ENCODE assay signal across 8 cellular contexts in genomic region chr13:30617315-30618185, GRCh38.
DNase-seq lines count a peak whose midpoint lies in the region; ATAC-seq and TF ChIP-seq lines count a peak whose summit lies in the region.

Gene USPL1, plus strand, starts transcription at chr13:30617920. Its CDS starts 3,221 bp downstream, at chr13:30621141.

- no peak for TF ChIP-seq CTCF in AG09309 (IDR thresholded peaks at IDR 0.05; ENCODE audit: control insufficient read depth, insufficient read depth, low read depth, low read length, missing control alignments)

- in situ Hi-C loops in GM18951 (cut with MboI; ENCODE audit: low sequenced_read_pairs, unreplicated experiment): no loop called here

- DNase-seq in AG09309 (ENCODE audit: low read depth) (peak; percentile 98), NCI-H345 (lab: John Stamatoyannopoulos, UW) (peak; percentile 96), cerebellar nuclear complex (lab: John Stamatoyannopoulos, UW) (peak; percentile 69 to 91), islet precursor cell (peak; percentile 100)
- peak; percentile 94 to 98 (median 97) for DNase-seq in activated CD4-positive, CD25-positive, alpha-beta regulatory T cell (lab: John Stamatoyannopoulos, UW)
- peak; percentile 97 to 98 (median 97) for DNase-seq in stimulated activated CD4-positive, alpha-beta T cell treated with anti-CD3 and anti-CD28 coated beads, Interleukin-12 subunit alpha, Interleukin-12 subunit beta, amount 100 ng/mL, for 48 hours (ENCODE audit: low read depth in 2 of 3, low spot score in 1 of 3)

- peak; percentile 88 for TF ChIP-seq POLR2A in GM18951 (IDR thresholded peaks at IDR 0.05; ENCODE audit: extremely low read depth, insufficient read depth, insufficient read length)

- peak within 1 kb of the TSS; percentile 90 for H3K4me3 ChIP-seq in AG09309 (ENCODE audit: control insufficient read depth, low read depth, low read length)

- peak; percentile 84 for ATAC-seq in HG03196 (IDR thresholded peaks at IDR 0.05; ENCODE audit: unreplicated experiment)

Comparison
In these comparisons a context has a peak if more than half of its experiments do, and no peak if none do; other contexts are left out.
1. Peak in every context shown above with its lines: DNase-seq, ATAC-seq and H3K4me3 ChIP-seq.